In genomic region chr1:193905288-193906085, GRCh38 we compare ENCODE assay signal across 21 cellular contexts.
A peak's percentile ranks its signal among the peaks of the same experiment; 100 is the strongest.
DNase-seq lines count a peak whose midpoint lies in the region; ATAC-seq and TF ChIP-seq lines count a peak whose summit lies in the region.
"Had no signal": no experiment of that assay in that cellular context is flagged by ENCODE, and none has a peak within 500 bp of the region (broad histone marks: within the 10 kb centered on the region; RNA-seq: fewer than 3 reads in every experiment).

No MANE protein-coding gene starts in this region.

- intact Hi-C loops in Calu3 (cut with micrococcal nuclease; ENCODE audit: unreplicated experiment), result no loop called here
- intact Hi-C loops in CD8-positive, alpha-beta T cell (cut with DNase I, micrococcal nuclease), result loop anchor here in 1 of 2 experiments (10.0 kb wide), 1 partner anchor 721 kb away; the partner anchor contains the start of gene B3GALT2

- no peaks in the 10 kb centered on the region for H3K27me3 Mint-ChIP-seq in Calu3 (ENCODE audit: unreplicated experiment)
- H3K27me3 Mint-ChIP-seq in CD8-positive, alpha-beta T cell (ENCODE audit: low read depth), result no peaks in the 10 kb centered on the region
- H3K27me3 Mint-ChIP-seq: activated CD4-positive, alpha-beta memory T cell treated with anti-CD3 and anti-CD28 coated beads, Interleukin-2, amount 10 ng/mL, durations not matched to agents 7 days and 5 days; activated naive CD4-positive, alpha-beta T cell treated with anti-CD3 and anti-CD28 coated beads, Interleukin-2, amount 50 U/mL, for 24 hours; memory B cell; naive thymus-derived CD8-positive, alpha-beta T cell; T-cell had no signal

- no peak overlapping the region for H3K27ac ChIP-seq in foreskin keratinocyte
- no peak overlapping the region for H3K27ac ChIP-seq in CD8-positive, alpha-beta T cell (ENCODE audit: low read depth, low read length)
- H3K27ac ChIP-seq: dorsolateral prefrontal cortex, esophagus squamous epithelium, RWPE1, WERI-Rb-1 had no signal

- ATAC-seq in SK-N-SH treated with all-trans-retinoic acid at 6 μM for 48 hours (peak; percentile 98), foreskin keratinocyte (peak; percentile 26), GM21367 (IDR thresholded peaks at IDR 0.05; ENCODE audit: unreplicated experiment) (no peak)
- no peak for ATAC-seq in CD8-positive, alpha-beta T cell
- ATAC-seq: activated T-cell treated with anti-CD3 and anti-CD28 coated beads, Interleukin-2, amount 50 U/mL, for 4 hours; naive thymus-derived CD8-positive, alpha-beta T cell; stimulated activated naive CD8-positive, alpha-beta T cell treated with anti-CD3 and anti-CD28 coated beads, Interleukin-15, Interleukin-2, amounts not matched to agents 100 U/mL and 50 U/mL, for 24 hours; T-cell had no signal

- no TSS peak for BruUV-seq in Calu3 (replicated peaks; lab: Mats Ljungman, UMichigan)

- CTCF ChIA-PET in Calu3 (lab: Charles Lee), result interaction anchor here (0.6 kb wide), 1 partner anchor 11 kb away, joined by 7 read pairs; no protein-coding TSS in a partner anchor
- CTCF ChIA-PET in CD8-positive, alpha-beta T cell (lab: Charles Lee), result no interaction called here

- no peaks in the 10 kb centered on the region for H3K9me3 ChIP-seq in CD8-positive, alpha-beta T cell (ENCODE audit: low read length)
- H3K9me3 ChIP-seq: esophagus squamous epithelium had no signal

- H3K36me3 ChIP-seq in CD8-positive, alpha-beta T cell (ENCODE audit: insufficient read depth, low read length), result no peaks in the 10 kb centered on the region
- H3K36me3 ChIP-seq: esophagus squamous epithelium, WERI-Rb-1 had no signal

- no peak overlapping the region for H3K4me3 ChIP-seq in CD8-positive, alpha-beta T cell (ENCODE audit: low read depth, low read length)
- H3K4me3 ChIP-seq: dorsolateral prefrontal cortex, esophagus squamous epithelium had no signal

- no peak overlapping the region for H3K4me3 Mint-ChIP-seq in Calu3 (ENCODE audit: low read depth, unreplicated experiment)
- no peak overlapping the region for H3K4me3 Mint-ChIP-seq in CD8-positive, alpha-beta T cell
- H3K4me3 Mint-ChIP-seq: activated CD4-positive, alpha-beta memory T cell treated with anti-CD3 and anti-CD28 coated beads, Interleukin-2, amount 10 ng/mL, durations not matched to agents 7 days and 5 days; activated naive CD4-positive, alpha-beta T cell treated with anti-CD3 and anti-CD28 coated beads, Interleukin-2, amount 50 U/mL, for 24 hours; activated T-cell treated with anti-CD3 and anti-CD28 coated beads, Interleukin-2, amount 50 U/mL, for 4 hours; memory B cell; naive thymus-derived CD8-positive, alpha-beta T cell; T-cell had no signal

- DNase-seq in AG20443 (ENCODE audit: low spot score) (peak; percentile 7), HuH-7 (ENCODE audit: low spot score) (peak; percentile 32), foreskin keratinocyte (peak; percentile 14 to 58), Calu3 (no peak)
- no peak for DNase-seq in activated CD4-positive, CD25-positive, alpha-beta regulatory T cell treated with anti-CD3 and anti-CD28 coated beads, Interleukin-2, amount 50 U/mL, for 72 hours
- no peak for DNase-seq in CD8-positive, alpha-beta T cell
- DNase-seq: activated CD4-positive, alpha-beta memory T cell treated with anti-CD3 and anti-CD28 coated beads, Interleukin-2, amount 10 ng/mL, durations not matched to agents 7 days and 5 days; activated T-cell treated with anti-CD3 and anti-CD28 coated beads, Interleukin-2, amount 50 U/mL, for 4 hours; dorsolateral prefrontal cortex; esophagus squamous epithelium; islet precursor cell; naive thymus-derived CD8-positive, alpha-beta T cell; NCI-H748 treated with DMSO at 0.1 percent for 48 hours; stimulated activated naive CD8-positive, alpha-beta T cell treated with anti-CD3 and anti-CD28 coated beads, Interleukin-15, Interleukin-2, amounts not matched to agents 100 U/mL and 50 U/mL, for 24 hours; T-cell; WERI-Rb-1 had no signal

- no peaks in the 10 kb centered on the region for H3K9me3 Mint-ChIP-seq in Calu3 (ENCODE audit: low read depth, unreplicated experiment)
- no peaks in the 10 kb centered on the region for H3K9me3 Mint-ChIP-seq in CD8-positive, alpha-beta T cell
- H3K9me3 Mint-ChIP-seq: activated naive CD4-positive, alpha-beta T cell treated with anti-CD3 and anti-CD28 coated beads, Interleukin-2, amount 50 U/mL, for 24 hours; activated T-cell treated with anti-CD3 and anti-CD28 coated beads, Interleukin-2, amount 50 U/mL, for 4 hours; memory B cell; naive thymus-derived CD8-positive, alpha-beta T cell; T-cell had no signal

- no peaks in the 10 kb centered on the region for H3K4me1 Mint-ChIP-seq in Calu3 (ENCODE audit: low read depth, unreplicated experiment)
- no peaks in the 10 kb centered on the region for H3K4me1 Mint-ChIP-seq in CD8-positive, alpha-beta T cell (ENCODE audit: low read depth)
- H3K4me1 Mint-ChIP-seq: activated CD4-positive, alpha-beta memory T cell treated with anti-CD3 and anti-CD28 coated beads, Interleukin-2, amount 10 ng/mL, durations not matched to agents 7 days and 5 days; activated naive CD4-positive, alpha-beta T cell treated with anti-CD3 and anti-CD28 coated beads, Interleukin-2, amount 50 U/mL, for 24 hours; memory B cell; T-cell had no signal

- H3K27me3 ChIP-seq in foreskin keratinocyte, result no peaks in the 10 kb centered on the region
- no peaks in the 10 kb centered on the region for H3K27me3 ChIP-seq in CD8-positive, alpha-beta T cell (ENCODE audit: insufficient read depth, low read length)
- H3K27me3 ChIP-seq: esophagus squamous epithelium had no signal

- H3K36me3 Mint-ChIP-seq in Calu3 (ENCODE audit: insufficient read depth, unreplicated experiment), result no peaks in the 10 kb centered on the region
- no peaks in the 10 kb centered on the region for H3K36me3 Mint-ChIP-seq in CD8-positive, alpha-beta T cell
- H3K36me3 Mint-ChIP-seq: activated naive CD4-positive, alpha-beta T cell treated with anti-CD3 and anti-CD28 coated beads, Interleukin-2, amount 50 U/mL, for 24 hours; memory B cell; naive thymus-derived CD8-positive, alpha-beta T cell; T-cell had no signal

- POLR2A ChIA-PET in CD8-positive, alpha-beta T cell (lab: Charles Lee), result no interaction called here

- no peak for TF ChIP-seq CTCF in foreskin keratinocyte (conservative IDR thresholded peaks at IDR 0.05)
- no peak for TF ChIP-seq CTCF in Calu3 (IDR thresholded peaks at IDR 0.05; ENCODE audit: unreplicated experiment)
- no peak for TF ChIP-seq CTCF in CD8-positive, alpha-beta T cell (IDR thresholded peaks at IDR 0.05)

- H3K4me1 ChIP-seq in foreskin keratinocyte, result no peaks in the 10 kb centered on the region
- H3K4me1 ChIP-seq in CD8-positive, alpha-beta T cell (ENCODE audit: insufficient read depth, low read length), result no peaks in the 10 kb centered on the region
- H3K4me1 ChIP-seq: esophagus squamous epithelium had no signal

- no peak overlapping the region for H3K27ac Mint-ChIP-seq in Calu3 (ENCODE audit: unreplicated experiment)
- H3K27ac Mint-ChIP-seq in CD8-positive, alpha-beta T cell, result no peak overlapping the region
- H3K27ac Mint-ChIP-seq: activated CD4-positive, alpha-beta memory T cell treated with anti-CD3 and anti-CD28 coated beads, Interleukin-2, amount 10 ng/mL, durations not matched to agents 7 days and 5 days; activated naive CD4-positive, alpha-beta T cell treated with anti-CD3 and anti-CD28 coated beads, Interleukin-2, amount 50 U/mL, for 24 hours; memory B cell; naive thymus-derived CD8-positive, alpha-beta T cell; T-cell had no signal

TF ChIP-seq in SK-N-SH treated with all-trans-retinoic acid at 6 μM for 48 hours, 23 proteins besides CTCF, POLR2A, EP300 and RAD21:
- TF ChIP-seq PPARA (CRISPR knock-in tag; IDR thresholded peaks at IDR 0.05; ENCODE audit: borderline replicate concordance) (no peak), PATZ1 (CRISPR knock-in tag; IDR thresholded peaks at IDR 0.05; ENCODE audit: borderline replicate concordance) (no peak), ZFP30 (CRISPR knock-in tag; IDR thresholded peaks at IDR 0.05) (no peak), SNAI2 (CRISPR knock-in tag; IDR thresholded peaks at IDR 0.05) (no peak), ZC3H10 (CRISPR knock-in tag; IDR thresholded peaks at IDR 0.05) (no peak), BACH2 (CRISPR knock-in tag; IDR thresholded peaks at IDR 0.05; ENCODE audit: borderline replicate concordance) (no peak), RARB (CRISPR knock-in tag; IDR thresholded peaks at IDR 0.05) (no peak), ZNF8 (CRISPR knock-in tag; IDR thresholded peaks at IDR 0.05) (no peak), CSRNP3 (CRISPR knock-in tag; IDR thresholded peaks at IDR 0.05) (no peak), ISL1 (CRISPR knock-in tag; IDR thresholded peaks at IDR 0.05) (no peak)
TF ChIP-seq in SK-N-SH treated with all-trans-retinoic acid at 6 μM for 48 hours: peak in this region for 0.

Comparison
In these comparisons a context has a peak if more than half of its experiments do, and no peak if none do; other contexts are left out.
1. DNase-seq: peak in AG20443 (single experiment), HuH-7 (single experiment) and foreskin keratinocyte (2 of 2); none in activated CD4-positive, CD25-positive, alpha-beta regulatory T cell treated with anti-CD3 and anti-CD28 coated beads, Interleukin-2, amount 50 U/mL, for 72 hours (single experiment), Calu3 (single experiment) and CD8-positive, alpha-beta T cell (0 of 7).
2. ATAC-seq: peak in SK-N-SH treated with all-trans-retinoic acid at 6 μM for 48 hours (single experiment) and foreskin keratinocyte (single experiment); none in GM21367 (single experiment) and CD8-positive, alpha-beta T cell (single experiment).